ENCODE assay signal across 26 cellular contexts in genomic region chr17:27246537-27246936, GRCh38. TPM values are rescaled to one million over a fixed set of nuclear protein-coding genes. Genes with fewer than 3 reads are reported as not detected.
DNase-seq lines count a peak whose midpoint lies in the region; ATAC-seq, FAIRE-seq and TF ChIP-seq lines count a peak whose summit lies in the region.
"Had no signal": no experiment of that assay in that cellular context is flagged by ENCODE, and none has a peak within 500 bp of the region (broad histone marks: within the 10 kb centered on the region; RNA-seq: fewer than 3 reads in every experiment).

No MANE protein-coding gene starts in this region.

- intact Hi-C loops in stomach (cut with DNase I; ENCODE audit: low total_unique reads) = loop anchor here (10.0 kb wide), 1 partner anchor 48 kb away; the partner anchor contains the start of gene WSB1

- peak overlapping the region; percentile 72 to 85 for H3K27ac ChIP-seq in A549
- peak overlapping the region; percentile 90 for H3K27ac ChIP-seq in RWPE1
- peak overlapping the region; percentile 97 for H3K27ac ChIP-seq in epithelial cell of prostate
- peak overlapping the region in 4 of 5 donors; percentile 81 to 90 (median 84) for H3K27ac ChIP-seq in stomach

- TF ChIP-seq POLR2A in A549 (IDR thresholded peaks at IDR 0.05; ENCODE audit: low read length) (no peak), stomach (IDR thresholded peaks at IDR 0.05) (no peak)

- CTCF ChIA-PET in A549 (lab: Yijun Ruan, JAX) = interaction anchor here (0.6 to 4.9 kb wide), 16 partner anchors 9 to 510 kb away, joined by 3 to 100 read pairs (median 4); partner anchors contain the start of gene WSB1
- CTCF ChIA-PET in RWPE1 (lab: Yijun Ruan, JAX) = interaction anchor here (1.7 kb wide), 1 partner anchor 86 kb away, joined by 11 read pairs; no protein-coding TSS in a partner anchor

- FAIRE-seq in A549 (lab: Jason Lieb, UNC) = no peak
- FAIRE-seq: TTC549 had no signal

- no peak for TF ChIP-seq EP300 in A549 (IDR thresholded peaks at IDR 0.05)
- TF ChIP-seq EP300 in stomach (IDR thresholded peaks at IDR 0.05) = no peak

- H3K4me2 ChIP-seq in A549 = peak overlapping the region; percentile 66

- peaks cover 52% of the 10 kb centered on the region for H3K4me1 ChIP-seq in A549
- H3K4me1 ChIP-seq in stomach = peaks cover 25 to 53% (median 41%) of the 10 kb centered on the region in 4 donors

- ATAC-seq in A549 (no peak), HG03521 (IDR thresholded peaks at IDR 0.05; ENCODE audit: unreplicated experiment) (no peak), GM19023 (IDR thresholded peaks at IDR 0.05; ENCODE audit: unreplicated experiment) (no peak)

- no peak for TF ChIP-seq RAD21 in A549 (conservative IDR thresholded peaks at IDR 0.05 in 1 of 2, IDR thresholded peaks at IDR 0.05 in 1 of 2)

- POLR2A ChIA-PET in A549 (lab: Yijun Ruan, JAX) (interaction anchor here (0.7 to 3.9 kb wide), 2 partner anchors 48 to 86 kb away, joined by 3 to 57 read pairs; partner anchors contain the start of gene WSB1), RWPE1 (lab: Yijun Ruan, JAX; ENCODE audit: low non-redundant PET) (interaction anchor here (1.3 kb wide), 1 partner anchor 48 kb away, joined by 5 read pairs; the partner anchor contains the start of gene WSB1)

- no peaks in the 10 kb centered on the region for H3K27me3 ChIP-seq in stomach
- H3K27me3 ChIP-seq: BLaER1 treated with 17β-estradiol and CSF1 and Interleukin-3, amounts not matched to agents 10 nM and 100 nM; SJSA1 had no signal

- H3K4me3 ChIP-seq in A549 (no peak overlapping the region), stomach (no peak overlapping the region)
- H3K4me3 ChIP-seq: SJSA1 had no signal

- DNase-seq in A549 (ENCODE audit: low read depth in 1 of 2, low spot score in 1 of 2) = no peak
- DNase-seq in RWPE1 (ENCODE audit: low spot score) = no peak
- DNase-seq in epithelial cell of prostate (ENCODE audit: low read depth, low spot score) = no peak
- DNase-seq in stomach = no peak
- no peak for DNase-seq in kidney tubule cell (ENCODE audit: low spot score)
- no peak for DNase-seq in NCI-H2171 (lab: John Stamatoyannopoulos, UW)
- DNase-seq: activated CD4-positive, alpha-beta memory T cell treated with anti-CD3 and anti-CD28 coated beads for 36 hours; activated CD4-positive, CD25-positive, alpha-beta regulatory T cell treated with anti-CD3 and anti-CD28 coated beads, Interleukin-2, amount 50 U/mL, for 72 hours; activated CD8-positive, alpha-beta memory T cell treated with anti-CD3 and anti-CD28 coated beads, Interleukin-2, amount 50 U/mL, for 48 hours; central memory CD4-positive, alpha-beta T cell; COR-L47; dermis blood vessel endothelial cell; DMS53; GF-D8; glutamatergic neuron; H9; NCI-H1048; NCI-H1694; NCI-H524 treated with DMSO at 0.1 percent for 48 hours; NK-92 treated with Interleukin-12 subunit alpha and Interleukin-12 subunit beta, amount 100 ng/mL, for 24 hours; T-helper 1 cell had no signal

- TF ChIP-seq CTCF in A549 (IDR thresholded peaks at IDR 0.05) = no peak
- TF ChIP-seq CTCF in RWPE1 (conservative IDR thresholded peaks at IDR 0.05; ENCODE audit: low read depth) = no peak
- TF ChIP-seq CTCF in stomach (IDR thresholded peaks at IDR 0.05) = no peak

- no peaks in the 10 kb centered on the region for H3K36me3 ChIP-seq in stomach
- H3K36me3 ChIP-seq: BLaER1 treated with 17β-estradiol and CSF1 and Interleukin-3, amounts not matched to agents 10 nM and 100 nM; SJSA1 had no signal

- H3K9me3 ChIP-seq in A549 (peaks cover 17% of the 10 kb centered on the region; the same call in 2 of the 3 replicates), stomach (no peaks in the 10 kb centered on the region)
- H3K9me3 ChIP-seq: SJSA1 had no signal

TF ChIP-seq in A549, 52 proteins besides CTCF, POLR2A, EP300 and RAD21:
- TF ChIP-seq RCOR1 (IDR thresholded peaks at IDR 0.05; ENCODE audit: low read depth, low read length) (no peak), ESRRA (IDR thresholded peaks at IDR 0.05; ENCODE audit: borderline replicate concordance, low read length) (no peak), TFCP2L1 (CRISPR knock-in tag; IDR thresholded peaks at IDR 0.05) (no peak), HDAC2 (IDR thresholded peaks at IDR 0.05) (no peak), MAFK (IDR thresholded peaks at IDR 0.05; ENCODE audit: partially characterized antibody) (no peak)

RNA-seq across cellular contexts. Expression of gene WSB1, which starts 47.4 kb away (rescaled TPM):
- polyA plus RNA-seq in A549 (2011; rRNA removed) = 107 and 111 TPM in 2 replicates
- 81.8 and 97.0 TPM in 2 replicates for polyA plus RNA-seq in A549 (2012; cell fraction: cytosol; rRNA removed)
- polyA plus RNA-seq in A549 (2012; cell fraction: nucleus; rRNA removed) = 137 and 157 TPM in 2 replicates
- polyA plus RNA-seq in A549 (2017; fragmentation: RNase III; extraction: RNeasy Plus Mini Kit Qiagen cat#74134 plus additional on column Dnase treatment) = 41.1 to 50.7 TPM (median 46.0 TPM) in 3 replicates
- 31.2 and 45.5 TPM in 2 replicates for polyA minus RNA-seq in A549 (2011; rRNA and poly(A)+ RNA removed)
- 100 to 1,000 TPM in 4 of 5 donors, 10 to 100 TPM in 1; 88.3 to 531 (median 194) TPM for total RNA-seq in stomach
- polyA plus RNA-seq in stomach = 10 to 100 TPM; 15.7 to 62.5 (median 34.1) TPM
